Comparison of ENCODE assay signal across 22 cellular contexts in genomic region chr13:30565658-30566057, GRCh38.
"Had no signal": no experiment of that assay in that cellular context is flagged by ENCODE, and none has a peak within 500 bp of the region (broad histone marks: within the 10 kb centered on the region; RNA-seq: fewer than 3 reads in every experiment).

No MANE protein-coding gene starts in this region.

- DNase-seq: activated CD4-positive, alpha-beta T cell treated with anti-CD3 and anti-CD28 coated beads, Interleukin-2, amount 10 ng/mL, durations not matched to agents 7 days and 5 days; activated CD8-positive, alpha-beta memory T cell treated with anti-CD3 and anti-CD28 coated beads for 24 hours; activated gamma-delta T cell; amygdala; caudate nucleus; endodermal cell; foreskin melanocyte; head of caudate nucleus; left lung; mammary epithelial cell; naive thymus-derived CD8-positive, alpha-beta T cell; right cardiac atrium; small intestine; stimulated activated CD4-positive, alpha-beta T cell treated with anti-CD3 and anti-CD28 coated beads, Interleukin-15, amount 100 ng/mL, for 24 hours; stimulated activated CD4-positive, alpha-beta T cell treated with anti-CD3 and anti-CD28 coated beads, Interleukin-2, amount 100 ng/mL, for 48 hours; T1000; testis had no signal

- H3K27me3 ChIP-seq: left lung, testis had no signal

- H3K4me1 ChIP-seq: prostate gland had no signal

- H3K9me3 Mint-ChIP-seq: activated CD4-positive, alpha-beta T cell treated with anti-CD3 and anti-CD28 coated beads, Interleukin-2, amount 10 ng/mL, durations not matched to agents 7 days and 5 days; activated naive CD4-positive, alpha-beta T cell treated with anti-CD3 and anti-CD28 coated beads, Interleukin-2, amount 50 U/mL, for 72 hours; brain; endodermal cell; naive thymus-derived CD8-positive, alpha-beta T cell had no signal

- H3K4me1 Mint-ChIP-seq: endodermal cell had no signal

- H3K27me3 Mint-ChIP-seq: brain, type B pancreatic cell had no signal

- H3K4me3 ChIP-seq: left lung, prostate gland, testis had no signal

- H3K27ac Mint-ChIP-seq: activated CD4-positive, alpha-beta T cell treated with anti-CD3 and anti-CD28 coated beads, Interleukin-2, amount 10 ng/mL, durations not matched to agents 7 days and 5 days; activated naive CD4-positive, alpha-beta T cell treated with anti-CD3 and anti-CD28 coated beads, Interleukin-2, amount 50 U/mL, for 72 hours; brain; endodermal cell; naive thymus-derived CD8-positive, alpha-beta T cell; type B pancreatic cell had no signal

- H3K27ac ChIP-seq: epithelial cell of prostate, left lung, prostate gland, testis had no signal

- H3K4me3 Mint-ChIP-seq: activated CD4-positive, alpha-beta T cell treated with anti-CD3 and anti-CD28 coated beads, Interleukin-2, amount 10 ng/mL, durations not matched to agents 7 days and 5 days; brain; endodermal cell; naive thymus-derived CD8-positive, alpha-beta T cell; type B pancreatic cell had no signal

- H3K9me3 ChIP-seq: left lung, prostate gland, testis had no signal

- H3K36me3 ChIP-seq: left lung, prostate gland had no signal

- H3K36me3 Mint-ChIP-seq: activated naive CD4-positive, alpha-beta T cell treated with anti-CD3 and anti-CD28 coated beads, Interleukin-2, amount 50 U/mL, for 72 hours; brain; naive thymus-derived CD8-positive, alpha-beta T cell; type B pancreatic cell had no signal

- ATAC-seq: activated naive CD4-positive, alpha-beta T cell treated with anti-CD3 and anti-CD28 coated beads, Interleukin-2, amount 50 U/mL, for 72 hours; left lung; naive thymus-derived CD8-positive, alpha-beta T cell; right cardiac atrium had no signal

- FAIRE-seq: small intestine had no signal
